ENCODE assay signal across 23 cellular contexts in genomic region chr4:3527101-3527913, GRCh38. TPM values are rescaled to one million over a fixed set of nuclear protein-coding genes. Genes with fewer than 3 reads are reported as not detected.
DNase-seq lines count a peak whose midpoint lies in the region; ATAC-seq, FAIRE-seq and TF ChIP-seq lines count a peak whose summit lies in the region.
"Had no signal": no experiment of that assay in that cellular context is flagged by ENCODE, and none has a peak within 500 bp of the region (broad histone marks: within the 10 kb centered on the region; RNA-seq: fewer than 3 reads in every experiment).

No MANE protein-coding gene starts in this region.

- peaks cover 74% of the 10 kb centered on the region for H3K79me2 ChIP-seq in DND-41 (ENCODE audit: insufficient read depth, low read length)
- H3K79me2 ChIP-seq in K562 (ENCODE audit: control insufficient read depth, insufficient read depth, low read length), result peaks cover 39% of the 10 kb centered on the region

- intact Hi-C loops in K562 (cut with micrococcal nuclease) (no loop called here), mucosa of descending colon (cut with DNase I, micrococcal nuclease) (no loop called here)

- H3K4me2 ChIP-seq in BLaER1 (peak overlapping the region; percentile 100), DND-41 (ENCODE audit: insufficient read depth, low read length) (0 out of 2 replicates have a peak overlapping the region, but pooled peaks have one; percentile 20), K562 (ENCODE audit: insufficient read depth, low read length) (no peak overlapping the region)
- H3K4me2 ChIP-seq: neural progenitor cell had no signal

- H3K9me3 ChIP-seq in BLaER1 (no peaks in the 10 kb centered on the region), DND-41 (ENCODE audit: insufficient read depth, low read length, severe bottlenecking) (no peaks in the 10 kb centered on the region), K562 (replicated peaks; ENCODE audit: control insufficient read depth, insufficient read depth, low read depth, low read length) (no peaks in the 10 kb centered on the region), mucosa of descending colon (no peaks in the 10 kb centered on the region)

- H4K20me1 ChIP-seq in BLaER1 (peaks cover 98% of the 10 kb centered on the region), DND-41 (ENCODE audit: insufficient read depth, low read length) (peaks cover 83% of the 10 kb centered on the region), K562 (replicated peaks; ENCODE audit: control insufficient read depth, insufficient read depth, low read length) (peaks cover 33% of the 10 kb centered on the region)

- no peak for TF ChIP-seq EP300 in K562 (IDR thresholded peaks at IDR 0.05; ENCODE audit: low read length)

- H3K36me3 ChIP-seq in BLaER1 (peaks cover 47% of the 10 kb centered on the region), DND-41 (ENCODE audit: insufficient read depth, low read length) (peaks cover 65% of the 10 kb centered on the region), K562 (ENCODE audit: control insufficient read depth, insufficient read depth, low read length) (peaks cover 55% of the 10 kb centered on the region; the same call in 2 of the 3 replicates), mucosa of descending colon (ENCODE audit: low read depth) (no peaks in the 10 kb centered on the region)
- H3K36me3 ChIP-seq: neural progenitor cell had no signal

- POLR2A ChIA-PET in K562 (lab: Yijun Ruan, JAX), result interaction anchor here (0.6 to 0.7 kb wide), 2 partner anchors 11 to 763 kb away, joined by 3 to 4 read pairs; partner anchors contain the start of genes LYAR and ZBTB49

- peaks cover 80% of the 10 kb centered on the region for H3K4me1 ChIP-seq in BLaER1
- peaks cover 35% of the 10 kb centered on the region for H3K4me1 ChIP-seq in DND-41 (ENCODE audit: insufficient read depth, low read length)
- H3K4me1 ChIP-seq in K562 (replicated peaks in 1 of 2; ENCODE audit: control insufficient read depth in 2 of 2, insufficient read depth in 2 of 2, low read length in 2 of 2), result peaks cover 9 to 54% of the 10 kb centered on the region in 2 experiments; a peak in 4 of 5 replicates
- H3K4me1 ChIP-seq in mucosa of descending colon (ENCODE audit: low read depth), result peaks cover 12% of the 10 kb centered on the region

- in situ Hi-C loops in K562 (cut with MboI), result no loop called here

- BruUV-seq in K562 (replicated peaks; lab: Mats Ljungman, UMichigan), result no TSS peak

- H3K4me3 ChIP-seq in BLaER1 (peak overlapping the region; percentile 24), DND-41 (ENCODE audit: low read depth in 1 of 2, low read length in 2 of 2) (no peak overlapping the region), K562 (no peak overlapping the region), mucosa of descending colon (no peak overlapping the region)
- H3K4me3 ChIP-seq: lung, neural progenitor cell had no signal

- H3K9ac ChIP-seq in BLaER1 (peak overlapping the region; percentile 64), DND-41 (ENCODE audit: low read depth, low read length) (peak overlapping the region; percentile 10; the same call in 1 of the 2 replicates), K562 (ENCODE audit: insufficient read depth in 1 of 2, low read depth in 2 of 2, low read length in 2 of 2) (peak overlapping the region in 1 of 2 experiments; percentile 13; a peak in 1 of 4 replicates)
- H3K9ac ChIP-seq: neural progenitor cell had no signal

- DNase-seq in DND-41, result peak; percentile 19
- DNase-seq in K562 (ENCODE audit: extremely low read depth in 1 of 4, low spot score in 3 of 4), result no peak
- DNase-seq in mucosa of descending colon, result peak in 2 of 3 donors; percentile 14 to 40
- no peak for DNase-seq in NCI-H446 treated with DMSO at 0.1 percent for 48 hours (lab: John Stamatoyannopoulos, UW)
- DNase-seq in NOMO-1 treated with DMSO at 0.1 percent for 48 hours (lab: John Stamatoyannopoulos, UW; ENCODE audit: unreplicated experiment), result no peak
- no peak for DNase-seq in NCI-H128 (lab: John Stamatoyannopoulos, UW; ENCODE audit: unreplicated experiment)
- DNase-seq: activated CD4-positive, alpha-beta T cell treated with anti-CD3 and anti-CD28 coated beads, Interleukin-2, amount 50 U/mL, for 1 hour; activated T-cell treated with anti-CD3 and anti-CD28 coated beads, Interleukin-2, amount 50 U/mL, for 72 hours; anterior cingulate cortex; hippocampal formation; NCI-H1048; NCI-H1694 treated with DMSO at 0.1 percent for 48 hours; NCI-H526 treated with DMSO at 0.1 percent for 48 hours; stimulated activated CD4-positive, alpha-beta T cell treated with anti-CD3 and anti-CD28 coated beads, Interleukin-15, amount 100 ng/mL, for 24 hours; stimulated activated naive CD4-positive, alpha-beta T cell treated with Interleukin-2 at 50 U/mL for 16 hours; SW 1271; T1000 had no signal

- peak overlapping the region; percentile 55 for H3K27ac ChIP-seq in BLaER1
- H3K27ac ChIP-seq in DND-41 (ENCODE audit: low read length), result peak overlapping the region; percentile 39; the same call in 1 of the 2 replicates
- H3K27ac ChIP-seq in K562 (ENCODE audit: extremely low read depth, low read depth, low read length), result no peak overlapping the region
- H3K27ac ChIP-seq: neural progenitor cell had no signal

- no peak for TF ChIP-seq RAD21 in K562 (CRISPR knock-in tag; conservative IDR thresholded peaks at IDR 0.05 in 1 of 2, IDR thresholded peaks at IDR 0.05 in 1 of 2)

- H3K27me3 ChIP-seq in BLaER1 (no peaks in the 10 kb centered on the region), DND-41 (ENCODE audit: insufficient read depth, low read length, poor library complexity) (no peaks in the 10 kb centered on the region), K562 (ENCODE audit: control insufficient read depth in 2 of 2, insufficient read depth in 2 of 2, low read length in 2 of 2) (no peaks in the 10 kb centered on the region)
- H3K27me3 ChIP-seq: neural progenitor cell had no signal

- no peak for TF ChIP-seq CTCF in DND-41 (IDR thresholded peaks at IDR 0.05; ENCODE audit: borderline replicate concordance, extremely low read depth, low read length, poor library complexity, severe bottlenecking)
- no peak for TF ChIP-seq CTCF in K562 (IDR thresholded peaks at IDR 0.05 in 2 of 3, conservative IDR thresholded peaks at IDR 0.05 in 1 of 3; ENCODE audit: insufficient read depth in 2 of 3, low read depth in 1 of 3, low read length in 3 of 3)
- no peak for TF ChIP-seq CTCF in mucosa of descending colon (IDR thresholded peaks at IDR 0.05)

- H2AFZ ChIP-seq in DND-41 (ENCODE audit: low read depth, low read length) (no peak overlapping the region), K562 (ENCODE audit: low read depth, low read length) (no peak overlapping the region)
- H2AFZ ChIP-seq: neural progenitor cell had no signal

- WGBS in K562 (ENCODE audit: insufficient coverage, low coverage, missing lambda C conversion rate), result 87% methylated on average over 8 of the region's 14 CpGs

- FAIRE-seq in K562 (lab: Jason Lieb, UNC), result no peak
- FAIRE-seq: D721Med, GM12891, RCC 7860 had no signal

- no peak for TF ChIP-seq POLR2A in K562 (conservative IDR thresholded peaks at IDR 0.05)

- CTCF ChIA-PET in K562 (lab: Yijun Ruan, JAX; ENCODE audit: low intra/inter-chr PET ratio), result no interaction called here

- ATAC-seq in DND-41 (ENCODE audit: insufficient read depth, low read depth) (no peak), K562 (no peak), mucosa of descending colon (no peak)
- ATAC-seq: activated T-cell treated with anti-CD3 and anti-CD28 coated beads, Interleukin-2, amount 50 U/mL, for 72 hours had no signal

- no peaks in the 10 kb centered on the region for H3K9me1 ChIP-seq in K562 (ENCODE audit: control insufficient read depth, insufficient read depth, low read length)

TF ChIP-seq in K562, 482 proteins besides CTCF, POLR2A, EP300 and RAD21 (continues in another document):
- TF ChIP-seq SMARCA5 (IDR thresholded peaks at IDR 0.05) (no peak), HDAC1 (IDR thresholded peaks at IDR 0.05) (no peak), KDM1A (IDR thresholded peaks at IDR 0.05) (no peak), RCOR1 (IDR thresholded peaks at IDR 0.05; ENCODE audit: borderline replicate concordance in 1 of 2, low read depth in 2 of 2, low read length in 2 of 2) (no peak)
- TF ChIP-seq, protein P1, sequence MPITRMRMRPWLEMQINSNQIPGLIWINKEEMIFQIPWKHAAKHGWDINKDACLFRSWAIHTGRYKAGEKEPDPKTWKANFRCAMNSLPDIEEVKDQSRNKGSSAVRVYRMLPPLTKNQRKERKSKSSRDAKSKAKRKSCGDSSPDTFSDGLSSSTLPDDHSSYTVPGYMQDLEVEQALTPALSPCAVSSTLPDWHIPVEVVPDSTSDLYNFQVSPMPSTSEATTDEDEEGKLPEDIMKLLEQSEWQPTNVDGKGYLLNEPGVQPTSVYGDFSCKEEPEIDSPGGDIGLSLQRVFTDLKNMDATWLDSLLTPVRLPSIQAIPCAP (CRISPR knock-in tag; IDR thresholded peaks at IDR 0.05; ENCODE audit: borderline replicate concordance), result no peak

RNA-seq across cellular contexts. Expression of gene LRPAP1, which starts 4.9 kb away (rescaled TPM):
- 44.0 and 98.8 TPM in 2 replicates for total RNA-seq in K562 (2011; cell fraction: chromatin; rRNA removed; ENCODE audit: low replicate concordance)
- total RNA-seq in K562 (2011; cell fraction: nucleolus; rRNA removed), result 76.2 and 78.7 TPM in 2 replicates
- total RNA-seq in K562 (2011; cell fraction: nucleoplasm; rRNA removed), result 43.0 and 46.3 TPM in 2 replicates
- total RNA-seq in K562 (2014; rRNA removed) (73.5 and 105 TPM in 2 replicates), K562 (2014; rRNA removed; fragmentation: Illumina TruSeq; extraction: Trizol) (18.7 and 24.6 TPM in 2 replicates), K562 (2015; rRNA removed; fragmentation: Illumina TruSeq; extraction: Trizol) (41.8 and 49.7 TPM in 2 replicates), K562 (2021) (72.0 and 75.5 TPM in 2 replicates), mucosa of descending colon (100 to 1,000 TPM; 109 to 139 (median 137) TPM)
- polyA plus RNA-seq in K562 (2011; rRNA removed) (43.6 and 45.0 TPM in 2 replicates), K562 (2014; fragmentation: Illumina TruSeq; extraction: Trizol) (33.1 and 55.4 TPM in 2 replicates), K562 (2014; fragmentation: Nextera tagmentation; extraction: Ambion mirVana) (1 to 10 TPM; 1.1 to 6.1 TPM), K562 (2014; rRNA removed) (57.7 and 69.9 TPM in 2 replicates)
- polyA plus RNA-seq in K562 (2011; cell fraction: cytosol; rRNA removed), result 28.1 and 40.4 TPM in 2 replicates
- polyA plus RNA-seq in K562 (2011; cell fraction: nucleus; rRNA removed), result 33.7 and 47.1 TPM in 2 replicates
- 70.2 and 113 TPM in 2 replicates for polyA plus RNA-seq in K562 (2012)
- polyA minus RNA-seq in K562 (2011; rRNA and poly(A)+ RNA removed), result 23.0 and 26.5 TPM in 2 replicates
- 19.7 and 31.3 TPM in 2 replicates for polyA minus RNA-seq in K562 (2011; cell fraction: cytosol; rRNA and poly(A)+ RNA removed)
- 17.9 and 19.5 TPM in 2 replicates for polyA minus RNA-seq in K562 (2011; cell fraction: nucleus; rRNA and poly(A)+ RNA removed)

Comparison
In these comparisons a context has a peak if more than half of its experiments do, and no peak if none do; other contexts are left out.
1. DNase-seq: peak in DND-41 (single experiment) and mucosa of descending colon (2 of 3); none in K562 (0 of 4), NCI-H446 treated with DMSO at 0.1 percent for 48 hours (single experiment), NOMO-1 treated with DMSO at 0.1 percent for 48 hours (single experiment) and NCI-H128 (single experiment).